In genomic region chr20:44627364-44628010, GRCh38 we compare ENCODE assay signal across 26 cellular contexts. TPM values are rescaled to one million over a fixed set of nuclear protein-coding genes. Genes with fewer than 3 reads are reported as not detected.
A peak's percentile ranks its signal among the peaks of the same experiment; 100 is the strongest.
DNase-seq lines count a peak whose midpoint lies in the region; ATAC-seq, FAIRE-seq and TF ChIP-seq lines count a peak whose summit lies in the region.
"Had no signal": no experiment of that assay in that cellular context is flagged by ENCODE, and none has a peak within 500 bp of the region (broad histone marks: within the 10 kb centered on the region; RNA-seq: fewer than 3 reads in every experiment).

No MANE protein-coding gene starts in this region.

- no TSS peak for BruUV-seq in K562 (replicated peaks; lab: Mats Ljungman, UMichigan)

- H3K9me3 ChIP-seq in K562 (replicated peaks; ENCODE audit: control insufficient read depth, insufficient read depth, low read depth, low read length), result no peaks in the 10 kb centered on the region

- no peak for TF ChIP-seq POLR2A in K562 (conservative IDR thresholded peaks at IDR 0.05)

- 15% methylated on average over 11 of the region's 13 CpGs for WGBS in K562 (ENCODE audit: insufficient coverage, low coverage, missing lambda C conversion rate)

- CTCF ChIA-PET in activated naive CD4-positive, alpha-beta T cell treated with anti-CD3 and anti-CD28 coated beads, Interleukin-2, amount 10 ng/mL, durations not matched to agents 7 days and 5 days (lab: Charles Lee), result interaction anchor here (0.6 kb wide), 1 partner anchor 375 kb away, joined by 3 read pairs; no protein-coding TSS in a partner anchor
- CTCF ChIA-PET in K562 (lab: Yijun Ruan, JAX; ENCODE audit: low intra/inter-chr PET ratio), result no interaction called here

- H3K27me3 Mint-ChIP-seq in activated naive CD4-positive, alpha-beta T cell treated with anti-CD3 and anti-CD28 coated beads, Interleukin-2, amount 50 U/mL, for 24 hours, result no peaks in the 10 kb centered on the region
- H3K27me3 Mint-ChIP-seq in activated naive CD4-positive, alpha-beta T cell treated with anti-CD3 and anti-CD28 coated beads, Interleukin-2, amount 10 ng/mL, durations not matched to agents 7 days and 5 days, result no peaks in the 10 kb centered on the region
- no peaks in the 10 kb centered on the region for H3K27me3 Mint-ChIP-seq in naive thymus-derived CD8-positive, alpha-beta T cell
- H3K27me3 Mint-ChIP-seq in stimulated activated memory B cell treated with anti-CD40 and anti-IgM and Interleukin-4, amounts not matched to agents 10 μg/mL and 1 μg/mL and 100 μg/mL, for 72 hours, result no peaks in the 10 kb centered on the region
- H3K27me3 Mint-ChIP-seq: B cell; CD4-positive, CD25-positive, alpha-beta regulatory T cell had no signal

- no peaks in the 10 kb centered on the region for H3K9me3 Mint-ChIP-seq in activated naive CD4-positive, alpha-beta T cell treated with anti-CD3 and anti-CD28 coated beads, Interleukin-2, amount 50 U/mL, for 24 hours
- peaks cover 6% of the 10 kb centered on the region for H3K9me3 Mint-ChIP-seq in activated naive CD4-positive, alpha-beta T cell treated with anti-CD3 and anti-CD28 coated beads, Interleukin-2, amount 10 ng/mL, durations not matched to agents 7 days and 5 days
- H3K9me3 Mint-ChIP-seq in naive thymus-derived CD8-positive, alpha-beta T cell, result peaks cover 0 to 2% (median 0%) of the 10 kb centered on the region in 9 donors
- no peaks in the 10 kb centered on the region for H3K9me3 Mint-ChIP-seq in stimulated activated memory B cell treated with anti-CD40 and anti-IgM and Interleukin-4, amounts not matched to agents 10 μg/mL and 1 μg/mL and 100 μg/mL, for 72 hours

- peaks cover 3% of the 10 kb centered on the region for H3K4me1 Mint-ChIP-seq in activated naive CD4-positive, alpha-beta T cell treated with anti-CD3 and anti-CD28 coated beads, Interleukin-2, amount 50 U/mL, for 24 hours
- peaks cover 3% of the 10 kb centered on the region for H3K4me1 Mint-ChIP-seq in activated naive CD4-positive, alpha-beta T cell treated with anti-CD3 and anti-CD28 coated beads, Interleukin-2, amount 10 ng/mL, durations not matched to agents 7 days and 5 days
- H3K4me1 Mint-ChIP-seq in naive thymus-derived CD8-positive, alpha-beta T cell, result peaks cover 9 to 19% (median 17%) of the 10 kb centered on the region in 4 donors
- peaks cover 16% of the 10 kb centered on the region for H3K4me1 Mint-ChIP-seq in stimulated activated memory B cell treated with anti-CD40 and anti-IgM and Interleukin-4, amounts not matched to agents 10 μg/mL and 1 μg/mL and 100 μg/mL, for 72 hours

- H3K27ac ChIP-seq in K562 (ENCODE audit: extremely low read depth, low read depth, low read length), result no peak overlapping the region; the same call in 2 of the 3 replicates

- no peaks in the 10 kb centered on the region for H3K36me3 ChIP-seq in K562 (ENCODE audit: control insufficient read depth, insufficient read depth, low read length)

- H3K4me1 ChIP-seq in K562 (replicated peaks in 1 of 2; ENCODE audit: control insufficient read depth in 2 of 2, insufficient read depth in 2 of 2, low read length in 2 of 2), result peaks cover 11 to 14% of the 10 kb centered on the region in 2 experiments; a peak in 4 of 5 replicates
- H3K4me1 ChIP-seq: Caco-2 had no signal

- H3K79me2 ChIP-seq in K562 (ENCODE audit: control insufficient read depth, insufficient read depth, low read length), result no peaks in the 10 kb centered on the region

- peak overlapping the region; percentile 33; the same call in 1 of the 2 replicates for H3K4me2 ChIP-seq in K562 (ENCODE audit: insufficient read depth, low read length)

- H3K27ac Mint-ChIP-seq in activated naive CD4-positive, alpha-beta T cell treated with anti-CD3 and anti-CD28 coated beads, Interleukin-2, amount 50 U/mL, for 24 hours, result peak overlapping the region; percentile 8
- no peak overlapping the region for H3K27ac Mint-ChIP-seq in activated naive CD4-positive, alpha-beta T cell treated with anti-CD3 and anti-CD28 coated beads, Interleukin-2, amount 10 ng/mL, durations not matched to agents 7 days and 5 days
- H3K27ac Mint-ChIP-seq in naive thymus-derived CD8-positive, alpha-beta T cell, result peak overlapping the region in 7 of 10 donors; percentile 3 to 94 (median 48)
- peak overlapping the region; percentile 49 for H3K27ac Mint-ChIP-seq in stimulated activated memory B cell treated with anti-CD40 and anti-IgM and Interleukin-4, amounts not matched to agents 10 μg/mL and 1 μg/mL and 100 μg/mL, for 72 hours
- H3K27ac Mint-ChIP-seq: B cell had no signal

- TF ChIP-seq EP300 in K562 (IDR thresholded peaks at IDR 0.05; ENCODE audit: low read length), result no peak

- no peak; the same call in 1 of the 3 replicates for ATAC-seq in K562
- no peak for ATAC-seq in naive thymus-derived CD8-positive, alpha-beta T cell
- no peak for ATAC-seq in stimulated activated memory B cell treated with anti-CD40 and anti-IgM and Interleukin-4, amounts not matched to agents 10 μg/mL and 1 μg/mL and 100 μg/mL, for 72 hours
- no peak for ATAC-seq in GM19023 (IDR thresholded peaks at IDR 0.05; ENCODE audit: unreplicated experiment)
- no peak for ATAC-seq in HG02884 (IDR thresholded peaks at IDR 0.05; ENCODE audit: unreplicated experiment)
- ATAC-seq in HG03280 (IDR thresholded peaks at IDR 0.05; ENCODE audit: unreplicated experiment), result no peak
- ATAC-seq: GM12878, PC-3 had no signal

- no peak for TF ChIP-seq CTCF in K562 (IDR thresholded peaks at IDR 0.05 in 2 of 3, conservative IDR thresholded peaks at IDR 0.05 in 1 of 3; ENCODE audit: insufficient read depth in 2 of 3, low read depth in 1 of 3, low read length in 3 of 3)

- no peak overlapping the region for H3K4me3 ChIP-seq in K562
- H3K4me3 ChIP-seq: GM12878, MG63 had no signal

- intact Hi-C loops in K562 (cut with micrococcal nuclease), result no loop called here

- in situ Hi-C loops in K562 (cut with MboI), result no loop called here

- H3K9ac ChIP-seq in K562 (ENCODE audit: insufficient read depth in 1 of 2, low read depth in 2 of 2, low read length in 2 of 2), result no peak overlapping the region

- no peak for DNase-seq in activated naive CD4-positive, alpha-beta T cell treated with anti-CD3 and anti-CD28 coated beads, Interleukin-2, amount 10 ng/mL, durations not matched to agents 7 days and 5 days
- peak; percentile 35 to 56 (median 51) for DNase-seq in K562 (ENCODE audit: extremely low read depth in 1 of 4, low spot score in 3 of 4)
- DNase-seq in naive thymus-derived CD8-positive, alpha-beta T cell, result no peak
- DNase-seq: 8988T; Caco-2; CD4-positive, CD25-positive, alpha-beta regulatory T cell; GF-D8; IMR-90; Karpas-422; MG63; NCI-H1048; NCI-H1436; NCI-H2029; NCI-H345; NCI-H524 treated with DMSO at 0.1 percent for 48 hours; PC-3; RPMI8226; SIG-M5 had no signal

- POLR2A ChIA-PET in K562 (lab: Yijun Ruan, JAX), result interaction anchor here (0.6 kb wide), 1 partner anchor 158 kb away, joined by 3 read pairs; no protein-coding TSS in a partner anchor
- POLR2A ChIA-PET in naive thymus-derived CD8-positive, alpha-beta T cell (lab: Charles Lee), result interaction anchor here (1.1 to 1.8 kb wide), 4 partner anchors 10 to 22 kb away, joined by 3 to 10 read pairs (median 4); no protein-coding TSS in a partner anchor

- no peak for TF ChIP-seq RAD21 in K562 (CRISPR knock-in tag; conservative IDR thresholded peaks at IDR 0.05 in 1 of 2, IDR thresholded peaks at IDR 0.05 in 1 of 2)

- H2AFZ ChIP-seq in K562 (ENCODE audit: low read depth, low read length), result no peak overlapping the region

- peaks cover 21% of the 10 kb centered on the region for H3K36me3 Mint-ChIP-seq in activated naive CD4-positive, alpha-beta T cell treated with anti-CD3 and anti-CD28 coated beads, Interleukin-2, amount 50 U/mL, for 24 hours
- peaks cover 67% of the 10 kb centered on the region for H3K36me3 Mint-ChIP-seq in activated naive CD4-positive, alpha-beta T cell treated with anti-CD3 and anti-CD28 coated beads, Interleukin-2, amount 10 ng/mL, durations not matched to agents 7 days and 5 days
- peaks cover 0 to 66% (median 31%) of the 10 kb centered on the region in 3 donors for H3K36me3 Mint-ChIP-seq in naive thymus-derived CD8-positive, alpha-beta T cell
- H3K36me3 Mint-ChIP-seq in stimulated activated memory B cell treated with anti-CD40 and anti-IgM and Interleukin-4, amounts not matched to agents 10 μg/mL and 1 μg/mL and 100 μg/mL, for 72 hours, result peaks cover 28% of the 10 kb centered on the region

- no peak for FAIRE-seq in K562 (lab: Jason Lieb, UNC)
- FAIRE-seq: GM12878 had no signal

- 0 out of 2 replicates have a peak, but pooled peaks cover 5% of the 10 kb centered on the region for H4K20me1 ChIP-seq in K562 (replicated peaks; ENCODE audit: control insufficient read depth, insufficient read depth, low read length)

- no peak overlapping the region for H3K4me3 Mint-ChIP-seq in activated naive CD4-positive, alpha-beta T cell treated with anti-CD3 and anti-CD28 coated beads, Interleukin-2, amount 50 U/mL, for 24 hours
- H3K4me3 Mint-ChIP-seq in activated naive CD4-positive, alpha-beta T cell treated with anti-CD3 and anti-CD28 coated beads, Interleukin-2, amount 10 ng/mL, durations not matched to agents 7 days and 5 days, result no peak overlapping the region
- no peak overlapping the region for H3K4me3 Mint-ChIP-seq in naive thymus-derived CD8-positive, alpha-beta T cell
- H3K4me3 Mint-ChIP-seq in stimulated activated memory B cell treated with anti-CD40 and anti-IgM and Interleukin-4, amounts not matched to agents 10 μg/mL and 1 μg/mL and 100 μg/mL, for 72 hours, result no peak overlapping the region
- H3K4me3 Mint-ChIP-seq: B cell; CD4-positive, CD25-positive, alpha-beta regulatory T cell had no signal

- H3K27me3 ChIP-seq in K562 (ENCODE audit: control insufficient read depth in 2 of 2, insufficient read depth in 2 of 2, low read length in 2 of 2), result peaks cover 0 to 7% of the 10 kb centered on the region in 2 experiments; a peak in 3 of 5 replicates
- H3K27me3 ChIP-seq: MG63 had no signal

- H3K9me1 ChIP-seq in K562 (ENCODE audit: control insufficient read depth, insufficient read depth, low read length), result no peaks in the 10 kb centered on the region

RNA-seq across cellular contexts. Expression of gene ADA, which starts 24.0 kb away (rescaled TPM):
- total RNA-seq in K562 (2011; cell fraction: chromatin; rRNA removed; ENCODE audit: low replicate concordance), result 5.1 and 18.6 TPM in 2 replicates
- 7.1 and 11.2 TPM in 2 replicates for total RNA-seq in K562 (2011; cell fraction: nucleolus; rRNA removed)
- 5.2 and 11.3 TPM in 2 replicates for total RNA-seq in K562 (2011; cell fraction: nucleoplasm; rRNA removed)
- 4.0 and 8.2 TPM in 2 replicates for total RNA-seq in K562 (2014; rRNA removed)
- 3.4 and 4.4 TPM in 2 replicates for total RNA-seq in K562 (2014; rRNA removed; fragmentation: Illumina TruSeq; extraction: Trizol)
- total RNA-seq in K562 (2015; rRNA removed; fragmentation: Illumina TruSeq; extraction: Trizol), result 4.6 and 5.3 TPM in 2 replicates
- total RNA-seq in K562 (2021), result 7.0 and 7.3 TPM in 2 replicates
- 26.1 and 26.8 TPM in 2 replicates for polyA plus RNA-seq in K562 (2011; rRNA removed)
- polyA plus RNA-seq in K562 (2011; cell fraction: cytosol; rRNA removed), result 30.9 and 33.5 TPM in 2 replicates
- 42.7 and 47.8 TPM in 2 replicates for polyA plus RNA-seq in K562 (2011; cell fraction: nucleus; rRNA removed)
- 5.7 and 7.4 TPM in 2 replicates for polyA plus RNA-seq in K562 (2012)
- 6.8 and 7.2 TPM in 2 replicates for polyA plus RNA-seq in K562 (2014; fragmentation: Illumina TruSeq; extraction: Trizol)
- polyA plus RNA-seq in K562 (2014; fragmentation: Nextera tagmentation; extraction: Ambion mirVana), result 1 to 10 TPM; 2.4 to 3.6 TPM
- polyA plus RNA-seq in K562 (2014; rRNA removed), result 8.9 and 10.9 TPM in 2 replicates
- 11.8 and 15.5 TPM in 2 replicates for polyA minus RNA-seq in K562 (2011; rRNA and poly(A)+ RNA removed)
- 8.0 and 11.6 TPM in 2 replicates for polyA minus RNA-seq in K562 (2011; cell fraction: cytosol; rRNA and poly(A)+ RNA removed)
- 6.2 and 6.8 TPM in 2 replicates for polyA minus RNA-seq in K562 (2011; cell fraction: nucleus; rRNA and poly(A)+ RNA removed)
- total RNA-seq in naive thymus-derived CD8-positive, alpha-beta T cell, result 10 to 100 TPM; 24.1 to 24.2 TPM
- 10 to 100 TPM; 31.2 to 47.1 (median 38.2) TPM for polyA plus RNA-seq in naive thymus-derived CD8-positive, alpha-beta T cell
- total RNA-seq: HT-29 had no signal

RNA-seq across cellular contexts. Expression of gene PKIG, which starts 45.1 kb away (rescaled TPM):
- 1.0 TPM in 1 of 2 replicates, not detected in the other for total RNA-seq in K562 (2011; cell fraction: chromatin; rRNA removed; ENCODE audit: low replicate concordance)
- total RNA-seq in K562 (2011; cell fraction: nucleolus; rRNA removed), result 0.83 and 0.92 TPM in 2 replicates
- 0.59 and 0.92 TPM in 2 replicates for total RNA-seq in K562 (2011; cell fraction: nucleoplasm; rRNA removed)
- 4.9 and 7.4 TPM in 2 replicates for total RNA-seq in K562 (2014; rRNA removed)
- 1.6 and 2.9 TPM in 2 replicates for total RNA-seq in K562 (2014; rRNA removed; fragmentation: Illumina TruSeq; extraction: Trizol)
- 5.0 and 6.1 TPM in 2 replicates for total RNA-seq in K562 (2015; rRNA removed; fragmentation: Illumina TruSeq; extraction: Trizol)
- 4.7 and 5.1 TPM in 2 replicates for total RNA-seq in K562 (2021)
- polyA plus RNA-seq in K562 (2011; rRNA removed), result 3.0 and 4.6 TPM in 2 replicates
- 6.9 and 7.3 TPM in 2 replicates for polyA plus RNA-seq in K562 (2011; cell fraction: cytosol; rRNA removed)
- polyA plus RNA-seq in K562 (2011; cell fraction: nucleus; rRNA removed), result 3.2 and 3.7 TPM in 2 replicates
- 6.9 and 7.4 TPM in 2 replicates for polyA plus RNA-seq in K562 (2012)
- 6.2 and 7.0 TPM in 2 replicates for polyA plus RNA-seq in K562 (2014; fragmentation: Illumina TruSeq; extraction: Trizol)
- under 1 TPM; 0.13 to 0.74 TPM for polyA plus RNA-seq in K562 (2014; fragmentation: Nextera tagmentation; extraction: Ambion mirVana)
- polyA plus RNA-seq in K562 (2014; rRNA removed), result 5.7 and 7.6 TPM in 2 replicates
- polyA minus RNA-seq in K562 (2011; rRNA and poly(A)+ RNA removed), result 1.9 and 2.4 TPM in 2 replicates
- 1.7 and 3.8 TPM in 2 replicates for polyA minus RNA-seq in K562 (2011; cell fraction: cytosol; rRNA and poly(A)+ RNA removed)
- 0.44 and 0.81 TPM in 2 replicates for polyA minus RNA-seq in K562 (2011; cell fraction: nucleus; rRNA and poly(A)+ RNA removed)
- 1 to 10 TPM; 8.2 to 9.0 TPM for total RNA-seq in naive thymus-derived CD8-positive, alpha-beta T cell
- polyA plus RNA-seq in naive thymus-derived CD8-positive, alpha-beta T cell, result 1 to 10 TPM; 6.1 to 8.1 (median 6.4) TPM

Comparison
In these comparisons a context has a peak if more than half of its experiments do, and no peak if none do; other contexts are left out.
1. DNase-seq: peak in K562 (4 of 4); none in activated naive CD4-positive, alpha-beta T cell treated with anti-CD3 and anti-CD28 coated beads, Interleukin-2, amount 10 ng/mL, durations not matched to agents 7 days and 5 days (single experiment) and naive thymus-derived CD8-positive, alpha-beta T cell (0 of 10).